Comparison of ENCODE assay signal across 19 cellular contexts in genomic region chr7:131527462-131527861, GRCh38. TPM values are rescaled to one million over a fixed set of nuclear protein-coding genes. Genes with fewer than 3 reads are reported as not detected.
DNase-seq lines count a peak whose midpoint lies in the region; ATAC-seq and TF ChIP-seq lines count a peak whose summit lies in the region.
"Had no signal": no experiment of that assay in that cellular context is flagged by ENCODE, and none has a peak within 500 bp of the region (broad histone marks: within the 10 kb centered on the region; RNA-seq: fewer than 3 reads in every experiment).

No MANE protein-coding gene starts in this region.

- peaks cover 6 to 8% (median 7%) of the 10 kb centered on the region in 3 donors for H3K4me1 Mint-ChIP-seq in CD8-positive, alpha-beta memory T cell

- CTCF ChIA-PET in Panc1 (lab: Charles Lee), result no interaction called here
- CTCF ChIA-PET in CD8-positive, alpha-beta memory T cell (lab: Charles Lee), result interaction anchor here (1.0 kb wide), 1 partner anchor 19 kb away, joined by 4 read pairs; no protein-coding TSS in a partner anchor

- no peak overlapping the region for H3K9ac ChIP-seq in neuronal stem cell (ENCODE audit: low read depth, low read length, poor library complexity)

- H3K4me2 ChIP-seq in neuronal stem cell (ENCODE audit: insufficient read depth, low read length, poor library complexity, severe bottlenecking), result no peak overlapping the region

- POLR2A ChIA-PET in Panc1 (lab: Charles Lee), result no interaction called here
- POLR2A ChIA-PET in CD8-positive, alpha-beta memory T cell (lab: Charles Lee), result no interaction called here

- H3K14ac ChIP-seq in neuronal stem cell (ENCODE audit: low read length), result no peak overlapping the region

- H3K4me1 ChIP-seq in Panc1 (ENCODE audit: control insufficient read depth, insufficient read depth, low read length) (no peaks in the 10 kb centered on the region), neuronal stem cell (ENCODE audit: control insufficient read depth in 2 of 2, insufficient read depth in 1 of 2, low read depth in 1 of 2, low read length in 2 of 2) (peaks cover 0 to 8% of the 10 kb centered on the region in 2 donors)
- no peaks in the 10 kb centered on the region for H3K4me1 ChIP-seq in CD8-positive, alpha-beta memory T cell (ENCODE audit: insufficient read depth, low read length)

- H3K27me3 ChIP-seq in Panc1 (ENCODE audit: control insufficient read depth, insufficient read depth, low read length) (no peaks in the 10 kb centered on the region), neuronal stem cell (ENCODE audit: control insufficient read depth in 3 of 3, insufficient read depth in 3 of 3, low read depth in 1 of 3, low read length in 3 of 3) (no peaks in the 10 kb centered on the region)
- H3K27me3 ChIP-seq in CD8-positive, alpha-beta memory T cell (ENCODE audit: insufficient read depth, low read length, poor library complexity, severe bottlenecking), result no peaks in the 10 kb centered on the region
- H3K27me3 ChIP-seq: esophagus muscularis mucosa, thyroid gland had no signal

- no peaks in the 10 kb centered on the region for H3K9me3 Mint-ChIP-seq in CD8-positive, alpha-beta memory T cell
- H3K9me3 Mint-ChIP-seq: activated naive CD4-positive, alpha-beta T cell treated with anti-CD3 and anti-CD28 coated beads for 36 hours; neural crest cell had no signal

- no peak overlapping the region for H2BK120ac ChIP-seq in neuronal stem cell (ENCODE audit: low read depth, low read length)

- H3K9me3 ChIP-seq in Panc1 (ENCODE audit: control insufficient read depth, insufficient read depth, low read depth, low read length) (no peaks in the 10 kb centered on the region), neuronal stem cell (replicated peaks in 1 of 2; ENCODE audit: control insufficient read depth in 2 of 2, insufficient read depth in 1 of 2, low read depth in 1 of 2, low read length in 2 of 2) (peaks cover 0 to 1% of the 10 kb centered on the region in 2 donors)
- no peaks in the 10 kb centered on the region for H3K9me3 ChIP-seq in CD8-positive, alpha-beta memory T cell (ENCODE audit: low read length)
- H3K9me3 ChIP-seq: esophagus muscularis mucosa, thyroid gland had no signal

- no peaks in the 10 kb centered on the region for H3K36me3 ChIP-seq in Panc1 (ENCODE audit: control insufficient read depth, insufficient read depth, low read length)
- H3K36me3 ChIP-seq in neuronal stem cell (replicated peaks in 1 of 2; ENCODE audit: control insufficient read depth in 2 of 2, insufficient read depth in 2 of 2, low read length in 2 of 2), result peaks cover 0 to 16% of the 10 kb centered on the region in 2 donors
- H3K36me3 ChIP-seq in CD8-positive, alpha-beta memory T cell (ENCODE audit: insufficient read depth, low read length), result no peaks in the 10 kb centered on the region
- H3K36me3 ChIP-seq: esophagus muscularis mucosa, thyroid gland had no signal

- peak overlapping the region; percentile 2 for H3K18ac ChIP-seq in neuronal stem cell (ENCODE audit: low read length)

- no peak overlapping the region for H3K27ac ChIP-seq in Panc1 (ENCODE audit: low read length)
- no peak overlapping the region for H3K27ac ChIP-seq in neuronal stem cell (replicated peaks; ENCODE audit: low read length)
- no peak overlapping the region for H3K27ac ChIP-seq in CD8-positive, alpha-beta memory T cell (ENCODE audit: low read depth, low read length)
- H3K27ac ChIP-seq: esophagus muscularis mucosa, HL-60, thyroid gland had no signal

- H3K4me3 ChIP-seq in GM12865 (ENCODE audit: low read depth, low read length) (no peak overlapping the region), Panc1 (ENCODE audit: low read depth in 2 of 2, low read length in 2 of 2) (no peak overlapping the region), neuronal stem cell (ENCODE audit: low read length in 2 of 2) (no peak overlapping the region)
- no peak overlapping the region for H3K4me3 ChIP-seq in CD8-positive, alpha-beta memory T cell (ENCODE audit: low read length)
- H3K4me3 ChIP-seq: esophagus muscularis mucosa, thyroid gland had no signal

- H2BK12ac ChIP-seq in neuronal stem cell (ENCODE audit: low read length), result no peak overlapping the region

- no peak overlapping the region for H4K91ac ChIP-seq in neuronal stem cell (ENCODE audit: low read depth, low read length, poor library complexity)

- WGBS in neuronal stem cell (ENCODE audit: extremely low coverage in 2 of 2, insufficient read length in 2 of 2, insufficient replicate concordance in 1 of 2), 2 donors, result no CpG with 5 or more reads among the region's 4 CpGs

- intact Hi-C loops in Panc1 (cut with micrococcal nuclease; ENCODE audit: unreplicated experiment), result no loop called here

- TF ChIP-seq CTCF in GM12865 (IDR thresholded peaks at IDR 0.05; ENCODE audit: insufficient read depth, low read depth, low read length, missing control alignments) (no peak), Panc1 (IDR thresholded peaks at IDR 0.05) (no peak)

- BruUV-seq in Panc1 (replicated peaks; lab: Mats Ljungman, UMichigan), result no TSS peak

- H2AK5ac ChIP-seq in neuronal stem cell (ENCODE audit: low read depth, low read length), result no peak overlapping the region

- no peaks in the 10 kb centered on the region for H3K79me1 ChIP-seq in neuronal stem cell (ENCODE audit: low read depth, low read length)

- no peak overlapping the region for H2BK15ac ChIP-seq in neuronal stem cell (ENCODE audit: low read length)

- peaks cover 0 to 3% (median 2%) of the 10 kb centered on the region in 3 donors for H3K36me3 Mint-ChIP-seq in CD8-positive, alpha-beta memory T cell

- no peak overlapping the region for H3K4ac ChIP-seq in neuronal stem cell (ENCODE audit: low read length)

- no peak overlapping the region for H4K8ac ChIP-seq in neuronal stem cell (ENCODE audit: low read depth, low read length)

- H2AFZ ChIP-seq in neuronal stem cell (ENCODE audit: low read length), result no peak overlapping the region

- H3K27ac Mint-ChIP-seq in CD8-positive, alpha-beta memory T cell, result no peak overlapping the region
- H3K27ac Mint-ChIP-seq: activated naive CD4-positive, alpha-beta T cell treated with anti-CD3 and anti-CD28 coated beads for 36 hours had no signal

- ATAC-seq in GM19452 (IDR thresholded peaks at IDR 0.05; ENCODE audit: unreplicated experiment) (peak; percentile 64), Panc1 (0 out of 2 replicates have a peak, but pooled peaks have one; percentile 42)
- ATAC-seq: left lobe of liver had no signal

- no peak overlapping the region for H3K23ac ChIP-seq in neuronal stem cell (ENCODE audit: low read depth, low read length, poor library complexity)

- in situ Hi-C loops in Panc1 (cut with HindIII; ENCODE audit: low pct_unique_long_range_greater_than_20kb, low sequenced_read_pairs), result no loop called here

- DNase-seq in GM12865 (ENCODE audit: low read depth) (peak; percentile 23), Panc1 (ENCODE audit: low read depth, low spot score) (no peak), neuronal stem cell (ENCODE audit: low spot score) (no peak), NCI-H187 (lab: John Stamatoyannopoulos, UW) (no peak), NCI-H510A (lab: John Stamatoyannopoulos, UW) (no peak)
- DNase-seq in CD8-positive, alpha-beta memory T cell, result no peak
- DNase-seq: activated CD4-positive, alpha-beta T cell treated with anti-CD3 and anti-CD28 coated beads, Interleukin-2, amount 50 U/mL, for 48 hours; activated naive CD4-positive, alpha-beta T cell treated with anti-CD3 and anti-CD28 coated beads for 36 hours; cerebellar nuclear complex; effector CD8-positive, alpha-beta T cell; HCEC 1CT; NCI-H2029; NCI-H446; thyroid gland had no signal

- peaks cover 7 to 10% of the 10 kb centered on the region in 2 donors for H3K27me3 Mint-ChIP-seq in CD8-positive, alpha-beta memory T cell

- H2BK5ac ChIP-seq in neuronal stem cell (ENCODE audit: low read length), result no peak overlapping the region

- no peak overlapping the region for H3K4me3 Mint-ChIP-seq in CD8-positive, alpha-beta memory T cell
- H3K4me3 Mint-ChIP-seq: activated naive CD4-positive, alpha-beta T cell treated with anti-CD3 and anti-CD28 coated beads for 36 hours; neural crest cell had no signal

RNA-seq across cellular contexts. Expression of gene PODXL, which starts 29.0 kb away (rescaled TPM):
- 32.3 TPM for total RNA-seq in Panc1 (2021; ENCODE audit: unreplicated experiment)
- polyA plus RNA-seq in Panc1 (2012; ENCODE audit: insufficient read length), result 34.7 TPM
- 42.1 TPM for polyA plus RNA-seq in neuronal stem cell (2013, experiment 1 of 2)
- 42.8 TPM for polyA plus RNA-seq in neuronal stem cell (2013, experiment 2 of 2)
- total RNA-seq in CD8-positive, alpha-beta memory T cell, result 1 to 10 TPM; 1.2 TPM
- 0.62 TPM for polyA plus RNA-seq in CD8-positive, alpha-beta memory T cell

Comparison
In these comparisons a context has a peak if more than half of its experiments do, and no peak if none do; other contexts are left out.
1. RNA of gene PODXL, which starts 29.0 kb away (total RNA-seq): 32.3 TPM in Panc1 (single experiment); 1.2 TPM in CD8-positive, alpha-beta memory T cell; every median in the first group is over 10 times any median in the second.